ENCODE assay signal across 8 cellular contexts in the genomic region with DNA sequence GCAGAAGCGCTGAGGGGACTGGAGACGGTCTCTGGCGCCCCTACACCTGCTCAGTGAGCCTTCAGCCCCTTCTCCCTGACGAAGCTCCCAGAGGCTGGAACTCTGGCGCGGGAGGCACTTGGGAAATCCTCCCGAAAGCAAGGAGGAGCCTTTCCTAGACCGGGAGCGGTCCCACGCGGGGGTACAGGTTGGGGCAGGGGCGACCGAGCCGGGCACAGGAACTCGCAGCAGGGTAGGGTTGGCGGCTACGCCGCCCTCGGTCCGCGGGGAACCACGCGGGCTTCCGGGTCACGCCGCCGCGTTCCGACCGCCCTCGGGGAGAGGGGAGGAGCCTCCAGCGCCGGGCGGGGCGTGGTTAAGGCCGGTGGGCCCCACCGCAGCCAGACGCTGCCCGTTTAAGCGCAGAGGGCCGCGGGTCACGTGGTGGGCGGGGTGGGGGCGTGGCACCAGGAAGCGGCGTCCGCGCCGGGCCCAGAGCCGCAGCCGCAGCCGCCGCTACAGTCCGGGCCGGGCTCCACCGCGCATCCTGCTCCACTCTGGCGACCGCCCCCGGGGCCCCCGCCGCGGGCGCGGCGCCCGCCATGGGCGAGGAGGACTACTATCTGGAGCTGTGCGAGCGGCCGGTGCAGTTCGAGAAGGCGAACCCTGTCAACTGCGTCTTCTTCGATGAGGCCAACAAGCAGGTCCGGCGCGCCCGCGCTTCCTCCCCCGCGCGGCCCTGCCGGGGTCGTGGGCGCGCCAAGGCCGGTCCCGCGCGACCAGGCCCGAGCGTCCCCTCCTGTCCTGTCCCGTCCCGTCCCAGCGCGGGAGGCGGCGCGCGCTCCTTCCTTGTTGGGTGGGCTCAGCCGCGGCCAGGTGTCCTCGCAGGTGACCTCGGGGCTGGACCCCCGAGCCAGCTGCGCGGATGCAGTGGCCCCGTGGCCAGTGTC. TPM values are rescaled to one million over a fixed set of nuclear protein-coding genes. Genes with fewer than 3 reads are reported as not detected.
DNase-seq lines count a peak whose midpoint lies in the region; ATAC-seq and TF ChIP-seq lines count a peak whose summit lies in the region.

A gene (plus strand): TSS at position 474 of the 929 bp plus-strand sequence. CDS start 108 bp downstream, at position 582.

- no peaks in the 10 kb centered on the region for H3K4me1 ChIP-seq in BE2C

- H3K4me3 ChIP-seq in BE2C (ENCODE audit: low read depth, low read length), result peak within 1 kb of the TSS; percentile 66

- ATAC-seq in HG03378 (IDR thresholded peaks at IDR 0.05; ENCODE audit: unreplicated experiment), result peak; percentile 41

- H3K27ac ChIP-seq in cingulate gyrus (ENCODE audit: low read depth, low read length), result peak within 1 kb of the TSS; percentile 91
- peak within 1 kb of the TSS; percentile 93 for H3K27ac ChIP-seq in layer of hippocampus (ENCODE audit: low read depth, low read length)

- no peak for TF ChIP-seq CTCF in BE2C (IDR thresholded peaks at IDR 0.05; ENCODE audit: low read depth, low read length)

- H3K36me3 ChIP-seq in BE2C, result no peaks in the 10 kb centered on the region

- TF ChIP-seq POLR2A in GM19099 (IDR thresholded peaks at IDR 0.05; ENCODE audit: extremely low read depth, insufficient read length, low read depth), result peak; percentile 94

- DNase-seq in BE2C, result peak; percentile 93
- DNase-seq in NCI-H510A treated with DMSO at 0.1 percent for 48 hours (lab: John Stamatoyannopoulos, UW), result peak; percentile 74
- DNase-seq in activated CD4-positive, alpha-beta T cell treated with anti-CD3 and anti-CD28 coated beads for 4 hours, result peak; percentile 98
- peak; percentile 97 to 99 (median 98) for DNase-seq in stimulated activated CD4-positive, alpha-beta T cell treated with anti-CD3 and anti-CD28 coated beads, Interleukin-1b, Interleukin-23, amount 100 ng/mL, for 24 hours (ENCODE audit: low read depth in 4 of 4, low spot score in 1 of 4)

- H3K9me3 ChIP-seq in BE2C, result no peaks in the 10 kb centered on the region

- H3K27me3 ChIP-seq in BE2C, result no peaks in the 10 kb centered on the region
- H3K27me3 ChIP-seq in layer of hippocampus (ENCODE audit: control insufficient read depth, insufficient read depth, low read length), result no peaks in the 10 kb centered on the region

RNA-seq across cellular contexts. Expression of the gene that starts here (rescaled TPM):
- 8.7 TPM for polyA plus RNA-seq in BE2C (2012; ENCODE audit: insufficient read depth, insufficient read length, low read depth)

Comparison
In these comparisons a context has a peak if more than half of its experiments do, and no peak if none do; other contexts are left out.
1. Peak in every context shown above with its lines: DNase-seq, ATAC-seq, H3K4me3 ChIP-seq and H3K27ac ChIP-seq.